22 cellular contexts compared by ENCODE assay signal in genomic region chr11:104432526-104432925, GRCh38.
DNase-seq lines count a peak whose midpoint lies in the region; ATAC-seq, FAIRE-seq and TF ChIP-seq lines count a peak whose summit lies in the region.
"Had no signal": no experiment of that assay in that cellular context is flagged by ENCODE, and none has a peak within 500 bp of the region (broad histone marks: within the 10 kb centered on the region; RNA-seq: fewer than 3 reads in every experiment).

No MANE protein-coding gene starts in this region.

- H3K27me3 Mint-ChIP-seq in activated naive CD4-positive, alpha-beta T cell treated with anti-CD3 and anti-CD28 coated beads, Interleukin-2, amount 10 ng/mL, durations not matched to agents 7 days and 5 days: no peaks in the 10 kb centered on the region
- H3K27me3 Mint-ChIP-seq: CD4-positive, CD25-positive, alpha-beta regulatory T cell had no signal

- RAD21 ChIA-PET in HCT116 (lab: Charles Lee; ENCODE audit: low non-redundant PET in 1 of 2, low total read pairs in 2 of 2, uncharacterized antibody in 2 of 2, unreplicated experiment in 2 of 2): no interaction called here

- no peaks in the 10 kb centered on the region for H3K9me3 Mint-ChIP-seq in activated naive CD4-positive, alpha-beta T cell treated with anti-CD3 and anti-CD28 coated beads, Interleukin-2, amount 10 ng/mL, durations not matched to agents 7 days and 5 days
- H3K9me3 Mint-ChIP-seq: CD4-positive, CD25-positive, alpha-beta regulatory T cell; H9 had no signal

- no peaks in the 10 kb centered on the region for H4K20me1 ChIP-seq in HCT116 (ENCODE audit: insufficient read depth)

- WGBS in mesenchymal stem cell: 81% methylated on average over 4 of the region's 4 CpGs

- no peaks in the 10 kb centered on the region for H3K36me3 Mint-ChIP-seq in activated naive CD4-positive, alpha-beta T cell treated with anti-CD3 and anti-CD28 coated beads, Interleukin-2, amount 10 ng/mL, durations not matched to agents 7 days and 5 days
- H3K36me3 Mint-ChIP-seq: CD4-positive, CD25-positive, alpha-beta regulatory T cell had no signal

- no peak overlapping the region for H2BK120ac ChIP-seq in mesenchymal stem cell (ENCODE audit: low read depth, low read length)

- H3K27me3 ChIP-seq in HCT116 (ENCODE audit: insufficient read depth, low read length): no peaks in the 10 kb centered on the region
- no peaks in the 10 kb centered on the region for H3K27me3 ChIP-seq in bronchial epithelial cell (ENCODE audit: control insufficient read depth, insufficient read depth, low read length)
- H3K27me3 ChIP-seq in mesenchymal stem cell (ENCODE audit: control insufficient read depth in 1 of 2, insufficient read depth in 1 of 2, low read length in 2 of 2): no peaks in the 10 kb centered on the region

- H3K18ac ChIP-seq in mesenchymal stem cell (ENCODE audit: low read depth in 1 of 2, low read length in 2 of 2): no peak overlapping the region

- no peak overlapping the region for H3K23ac ChIP-seq in mesenchymal stem cell (ENCODE audit: low read length in 2 of 2)

- TF ChIP-seq RAD21 in HCT116 (IDR thresholded peaks at IDR 0.05; ENCODE audit: low read depth): no peak

- CTCF ChIA-PET in HCT116 (lab: Charles Lee): no interaction called here
- CTCF ChIA-PET in activated naive CD4-positive, alpha-beta T cell treated with anti-CD3 and anti-CD28 coated beads, Interleukin-2, amount 10 ng/mL, durations not matched to agents 7 days and 5 days (lab: Charles Lee): no interaction called here

- TF ChIP-seq CTCF in HCT116 (IDR thresholded peaks at IDR 0.05 in 2 of 3, conservative IDR thresholded peaks at IDR 0.05 in 1 of 3; ENCODE audit: borderline replicate concordance in 1 of 3, insufficient read depth in 1 of 3, low read depth in 2 of 3, low read length in 2 of 3): no peak
- no peak for TF ChIP-seq CTCF in bronchial epithelial cell (IDR thresholded peaks at IDR 0.05; ENCODE audit: insufficient read depth, low read length, severe bottlenecking)

- no peak overlapping the region for H3K27ac ChIP-seq in HCT116 (ENCODE audit: low read depth, low read length)
- H3K27ac ChIP-seq in mesenchymal stem cell (ENCODE audit: low read length, poor library complexity, severe bottlenecking): no peak overlapping the region
- H3K27ac ChIP-seq: HL-60 had no signal

- H3K36me3 ChIP-seq in HCT116 (ENCODE audit: control insufficient read depth in 1 of 2, insufficient read depth in 2 of 2, low read length in 2 of 2): no peaks in the 10 kb centered on the region
- no peaks in the 10 kb centered on the region for H3K36me3 ChIP-seq in bronchial epithelial cell (ENCODE audit: control insufficient read depth, insufficient read depth, low read length)
- no peaks in the 10 kb centered on the region for H3K36me3 ChIP-seq in mesenchymal stem cell (ENCODE audit: control insufficient read depth in 1 of 2, insufficient read depth in 2 of 2, low read depth in 1 of 2, low read length in 2 of 2)

- H2AFZ ChIP-seq in HCT116 (ENCODE audit: low read depth, low read length, poor library complexity, severe bottlenecking) (no peak overlapping the region), mesenchymal stem cell (ENCODE audit: low read depth, low read length) (no peak overlapping the region)

- H3K9me3 ChIP-seq in HCT116 (ENCODE audit: control insufficient read depth in 1 of 2, insufficient read depth in 1 of 2, low read depth in 1 of 2, low read length in 2 of 2) (no peaks in the 10 kb centered on the region), mesenchymal stem cell (ENCODE audit: control insufficient read depth, low read length) (no peaks in the 10 kb centered on the region)

- H4K91ac ChIP-seq in mesenchymal stem cell (ENCODE audit: low read length): no peak overlapping the region

- no peak overlapping the region for H2AK5ac ChIP-seq in mesenchymal stem cell (ENCODE audit: low read length, severe bottlenecking)

- H4K8ac ChIP-seq in mesenchymal stem cell (ENCODE audit: low read length): no peak overlapping the region

- H3K9ac ChIP-seq in HCT116 (ENCODE audit: low read length) (no peak overlapping the region), mesenchymal stem cell (ENCODE audit: low read length) (no peak overlapping the region)

- no peak overlapping the region for H2BK15ac ChIP-seq in mesenchymal stem cell (ENCODE audit: low read depth, poor library complexity, severe bottlenecking)

- no peaks in the 10 kb centered on the region for H3K79me2 ChIP-seq in HCT116 (ENCODE audit: insufficient read depth, low read length)

- intact Hi-C loops in HCT116 (cut with micrococcal nuclease): no loop called here

- H3K4me2 ChIP-seq in HCT116 (ENCODE audit: low read length) (no peak overlapping the region), mesenchymal stem cell (ENCODE audit: low read length, poor library complexity, severe bottlenecking) (no peak overlapping the region)

- no peak overlapping the region for H3K4ac ChIP-seq in mesenchymal stem cell (ENCODE audit: low read depth in 1 of 2, low read length in 2 of 2)

- POLR2A ChIA-PET in HCT116 (lab: Charles Lee): no interaction called here

- H3K79me1 ChIP-seq in mesenchymal stem cell (replicated peaks; ENCODE audit: low read length, poor library complexity, severe bottlenecking): no peaks in the 10 kb centered on the region

- peak overlapping the region; percentile 51 for H2BK5ac ChIP-seq in mesenchymal stem cell (ENCODE audit: low read depth, low read length, poor library complexity, severe bottlenecking)

- H3K4me1 ChIP-seq in HCT116 (ENCODE audit: control insufficient read depth in 1 of 2, insufficient read depth in 2 of 2, low read length in 2 of 2) (no peaks in the 10 kb centered on the region), mesenchymal stem cell (ENCODE audit: control insufficient read depth, insufficient read depth, low read depth, low read length) (no peaks in the 10 kb centered on the region)

- FAIRE-seq in bronchial epithelial cell (lab: Jason Lieb, UNC): no peak
- FAIRE-seq: GM12878 had no signal

- H3K27ac Mint-ChIP-seq in activated naive CD4-positive, alpha-beta T cell treated with anti-CD3 and anti-CD28 coated beads, Interleukin-2, amount 10 ng/mL, durations not matched to agents 7 days and 5 days: no peak overlapping the region
- H3K27ac Mint-ChIP-seq: CD4-positive, CD25-positive, alpha-beta regulatory T cell had no signal

- ATAC-seq in HCT116 (no peak), HG02973 (IDR thresholded peaks at IDR 0.05; ENCODE audit: unreplicated experiment) (no peak)
- ATAC-seq: GM12878, Panc1, SK-N-SH treated with all-trans-retinoic acid at 6 μM for 48 hours had no signal

- DNase-seq in DMS53 treated with DMSO at 0.1 percent for 48 hours (lab: John Stamatoyannopoulos, UW; ENCODE audit: unreplicated experiment) (peak; percentile 10), HCT116 (ENCODE audit: low read depth, low spot score) (peak; percentile 6), bronchial epithelial cell (ENCODE audit: low read depth) (peak; percentile 33), mesenchymal stem cell (no peak), superior temporal gyrus (ENCODE audit: extremely low spot score) (no peak)
- DNase-seq in activated naive CD4-positive, alpha-beta T cell treated with anti-CD3 and anti-CD28 coated beads, Interleukin-2, amount 10 ng/mL, durations not matched to agents 7 days and 5 days: no peak
- DNase-seq: CD4-positive, CD25-positive, alpha-beta regulatory T cell; DMS79 treated with DMSO at 0.1 percent for 48 hours; H9; KG1; NCI-H1092 treated with DMSO at 0.1 percent for 48 hours; NCI-H1436 treated with DMSO at 0.1 percent for 48 hours; NCI-H1930; NCI-H446 treated with DMSO at 0.1 percent for 48 hours; NCI-H774; NK-92 treated with Interleukin-12 subunit alpha and Interleukin-12 subunit beta, amount 100 ng/mL, for 24 hours; SIG-M5 had no signal

- TF ChIP-seq POLR2A in HCT116 (IDR thresholded peaks at IDR 0.05; ENCODE audit: borderline replicate concordance, extremely low read depth, insufficient read depth, insufficient read length): no peak

- H3K14ac ChIP-seq in mesenchymal stem cell (ENCODE audit: low read length in 2 of 2): no peak overlapping the region

- no peaks in the 10 kb centered on the region for H3K4me1 Mint-ChIP-seq in activated naive CD4-positive, alpha-beta T cell treated with anti-CD3 and anti-CD28 coated beads, Interleukin-2, amount 10 ng/mL, durations not matched to agents 7 days and 5 days
- H3K4me1 Mint-ChIP-seq: CD4-positive, CD25-positive, alpha-beta regulatory T cell had no signal

- H3K9me2 ChIP-seq in HCT116 (ENCODE audit: insufficient read depth): no peaks in the 10 kb centered on the region

- BruUV-seq in HCT116 (replicated peaks; lab: Mats Ljungman, UMichigan): no TSS peak

- H3K4me3 ChIP-seq in HCT116 (replicated peaks in 1 of 2; ENCODE audit: low read depth in 1 of 2, low read length in 2 of 2) (no peak overlapping the region), bronchial epithelial cell (ENCODE audit: low read depth, low read length) (no peak overlapping the region), mesenchymal stem cell (ENCODE audit: insufficient read depth in 1 of 2, low read depth in 1 of 2, low read length in 2 of 2) (no peak overlapping the region)
- H3K4me3 ChIP-seq: GM12878 had no signal

- no peak overlapping the region for H2BK12ac ChIP-seq in mesenchymal stem cell (ENCODE audit: low read length in 2 of 2)

- no peak overlapping the region for H3K4me3 Mint-ChIP-seq in activated naive CD4-positive, alpha-beta T cell treated with anti-CD3 and anti-CD28 coated beads, Interleukin-2, amount 10 ng/mL, durations not matched to agents 7 days and 5 days
- H3K4me3 Mint-ChIP-seq: CD4-positive, CD25-positive, alpha-beta regulatory T cell; H9 had no signal

TF ChIP-seq in HCT116, 20 proteins besides CTCF, POLR2A, EP300 and RAD21 (continues in another document):
- TF ChIP-seq POLR2AphosphoS5 (IDR thresholded peaks at IDR 0.05; ENCODE audit: low read depth, low read length): no peak

Comparison
In these comparisons a context has a peak if more than half of its experiments do, and no peak if none do; other contexts are left out.
1. DNase-seq: peak in DMS53 treated with DMSO at 0.1 percent for 48 hours (single experiment), HCT116 (single experiment) and bronchial epithelial cell (single experiment); none in mesenchymal stem cell (single experiment), superior temporal gyrus (single experiment) and activated naive CD4-positive, alpha-beta T cell treated with anti-CD3 and anti-CD28 coated beads, Interleukin-2, amount 10 ng/mL, durations not matched to agents 7 days and 5 days (single experiment).